ENCODE assay signal across 8 cellular contexts in genomic region chr6:26552640-26553189, GRCh38. TPM values are rescaled to one million over a fixed set of nuclear protein-coding genes. Genes with fewer than 3 reads are reported as not detected.
DNase-seq lines count a peak whose midpoint lies in the region; ATAC-seq and TF ChIP-seq lines count a peak whose summit lies in the region.

No MANE protein-coding gene starts in this region.

- ATAC-seq in heart right ventricle = no peak
- no peak for ATAC-seq in left ventricle myocardium superior
- no peak for ATAC-seq in lower lobe of right lung
- ATAC-seq in GM21381 (IDR thresholded peaks at IDR 0.05; ENCODE audit: unreplicated experiment) = no peak
- ATAC-seq in GM19023 (IDR thresholded peaks at IDR 0.05; ENCODE audit: unreplicated experiment) = no peak
- ATAC-seq in HG02884 (IDR thresholded peaks at IDR 0.05; ENCODE audit: unreplicated experiment) = no peak

- in situ Hi-C loops in astrocyte of the spinal cord (cut with HindIII; ENCODE audit: low sequenced_read_pairs) = no loop called here

- intact Hi-C loops in heart right ventricle (cut with DNase I) = loop anchor here in 5 of 10 donors (1.0 to 10.0 kb wide), 4 partner anchors 14 to 922 kb away; partner anchors contain the start of genes HMGN4 (in 3 of the 5) and ZNF184 (in 1 of the 5)
- intact Hi-C loops in left ventricle myocardium superior (cut with micrococcal nuclease) = no loop called here
- intact Hi-C loops in lower lobe of right lung (cut with DNase I) = no loop called here

- WGBS in heart right ventricle, 2 donors = 61 to 62% methylated on average over 11 of the region's 11 CpGs

- peak overlapping the region in 5 of 10 donors; percentile 70 to 87 (median 78) for H3K27ac ChIP-seq in heart right ventricle
- no peak overlapping the region for H3K27ac ChIP-seq in lower lobe of right lung

- no peaks in the 10 kb centered on the region for H3K36me3 ChIP-seq in heart right ventricle
- no peaks in the 10 kb centered on the region for H3K36me3 ChIP-seq in lower lobe of right lung

- no peak for TF ChIP-seq CTCF in heart right ventricle (IDR thresholded peaks at IDR 0.05)
- TF ChIP-seq CTCF in astrocyte of the spinal cord (IDR thresholded peaks at IDR 0.05; ENCODE audit: low read depth, low read length) = no peak
- TF ChIP-seq CTCF in lower lobe of right lung (IDR thresholded peaks at IDR 0.05) = no peak

- DNase-seq in heart right ventricle = no peak
- no peak for DNase-seq in left ventricle myocardium superior
- DNase-seq in astrocyte of the spinal cord (ENCODE audit: low read depth, low spot score) = no peak
- DNase-seq in lower lobe of right lung = no peak
- no peak for DNase-seq in activated naive CD4-positive, alpha-beta T cell (lab: John Stamatoyannopoulos, UW)

- H3K4me1 ChIP-seq in heart right ventricle (peaks cover 0 to 47% (median 15%) of the 10 kb centered on the region in 9 donors), lower lobe of right lung (peaks cover 17% of the 10 kb centered on the region)

- H3K4me3 ChIP-seq in heart right ventricle (peak overlapping the region; percentile 30 to 64 (median 58)), astrocyte of the spinal cord (ENCODE audit: low read depth, low read length) (peak overlapping the region; percentile 52), lower lobe of right lung (peak overlapping the region; percentile 55)

- H3K27me3 ChIP-seq in heart right ventricle (no peaks in the 10 kb centered on the region), lower lobe of right lung (ENCODE audit: low read depth) (no peaks in the 10 kb centered on the region)

- no peaks in the 10 kb centered on the region for H3K9me3 ChIP-seq in heart right ventricle
- no peaks in the 10 kb centered on the region for H3K9me3 ChIP-seq in lower lobe of right lung

RNA-seq across cellular contexts. Expression of gene HMGN4, which starts 14.5 kb away (rescaled TPM):
- 10 to 100 TPM; 22.8 to 35.0 (median 29.8) TPM for total RNA-seq in heart right ventricle
- 10 to 100 TPM in 1 of 2 donors, 1 to 10 TPM in 1; 8.2 to 31.4 TPM for polyA plus RNA-seq in heart right ventricle
- 25.3 TPM for total RNA-seq in left ventricle myocardium superior
- total RNA-seq in lower lobe of right lung = 42.9 TPM

RNA-seq across cellular contexts. Expression of gene ABT1, which starts 44.0 kb away (rescaled TPM):
- total RNA-seq in heart right ventricle (10 to 100 TPM in 1 of 10 donors, 1 to 10 TPM in 9; 5.8 to 10.2 (median 7.4) TPM), left ventricle myocardium superior (9.0 TPM), lower lobe of right lung (13.5 TPM)
- 10 to 100 TPM in 1 of 2 donors, 1 to 10 TPM in 1; 6.6 to 11.7 TPM for polyA plus RNA-seq in heart right ventricle

RNA-seq across cellular contexts. Expression of gene BTN1A1, which starts 52.6 kb away (rescaled TPM):
- not detected for total RNA-seq in heart right ventricle
- polyA plus RNA-seq in heart right ventricle = not detected
- total RNA-seq in left ventricle myocardium superior = not detected
- not detected for total RNA-seq in lower lobe of right lung
